ENCODE assay signal across 23 cellular contexts in the genomic region with DNA sequence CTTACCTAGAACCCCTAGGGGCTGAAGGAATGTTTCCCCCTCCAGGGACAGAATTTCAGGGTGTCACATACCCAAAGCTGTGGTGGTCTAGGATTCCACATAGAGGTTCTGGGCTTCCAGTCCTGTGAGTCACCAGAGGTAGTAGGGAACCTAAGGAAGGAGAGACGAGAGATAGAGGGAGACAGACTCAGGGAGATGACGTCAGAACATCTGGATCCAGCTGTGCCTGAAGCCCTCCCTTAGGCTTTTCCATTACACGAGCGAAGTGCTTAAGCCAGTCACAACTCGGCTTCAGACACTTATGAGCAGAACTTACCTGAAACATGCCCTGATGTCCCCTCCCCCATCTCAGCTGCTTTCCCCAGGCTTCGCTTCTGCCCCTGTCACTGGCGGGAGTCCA. TPM values are rescaled to one million over a fixed set of nuclear protein-coding genes. Genes with fewer than 3 reads are reported as not detected.
"Had no signal": no experiment of that assay in that cellular context is flagged by ENCODE, and none has a peak within 500 bp of the region (broad histone marks: within the 10 kb centered on the region; RNA-seq: fewer than 3 reads in every experiment).

No MANE protein-coding gene starts in this region.

- DNase-seq: activated B cell treated with CpG ODN at 0.5 μM for 24 hours; activated CD4-positive, alpha-beta T cell treated with anti-CD3 and anti-CD28 coated beads for 1 hour; activated CD4-positive, alpha-beta T cell treated with anti-CD3 and anti-CD28 coated beads, Interleukin-2, amount 10 ng/mL, durations not matched to agents 24 days and 14 days; activated CD4-positive, alpha-beta T cell treated with anti-CD3 and anti-CD28 coated beads, Interleukin-2, amount 50 U/mL, for 48 hours; activated CD8-positive, alpha-beta memory T cell treated with anti-CD3 and anti-CD28 coated beads, Interleukin-2, amount 10 ng/mL, durations not matched to agents 7 days and 5 days; activated gamma-delta T cell; activated naive CD4-positive, alpha-beta T cell treated with anti-CD3 and anti-CD28 coated beads, Interleukin-2, amount 10 ng/mL, durations not matched to agents 7 days and 5 days; activated naive CD8-positive, alpha-beta T cell treated with anti-CD3 and anti-CD28 coated beads for 36 hours; activated T-cell treated with anti-CD3 and anti-CD28 coated beads, Interleukin-2, amount 50 U/mL, for 4 hours; brain microvascular endothelial cell; Karpas-422; NCI-H1048; NCI-H187 treated with DMSO at 0.1 percent for 48 hours; NCI-H2081 treated with DMSO at 0.1 percent for 48 hours; PC-9; SIG-M5; T-cell; T-helper 2 cell; T1000 had no signal

- H3K4me3 Mint-ChIP-seq: activated B cell treated with CpG ODN at 0.5 μM for 24 hours; activated CD4-positive, alpha-beta T cell treated with anti-CD3 and anti-CD28 coated beads, Interleukin-2, amount 10 ng/mL, durations not matched to agents 24 days and 14 days; activated CD8-positive, alpha-beta memory T cell treated with anti-CD3 and anti-CD28 coated beads, Interleukin-2, amount 10 ng/mL, durations not matched to agents 7 days and 5 days; activated naive CD4-positive, alpha-beta T cell treated with anti-CD3 and anti-CD28 coated beads, Interleukin-2, amount 10 ng/mL, durations not matched to agents 7 days and 5 days; activated naive CD8-positive, alpha-beta T cell treated with anti-CD3 and anti-CD28 coated beads for 36 hours; activated T-cell treated with anti-CD3 and anti-CD28 coated beads, Interleukin-2, amount 50 U/mL, for 4 hours; activated T-helper 17 cell treated with anti-CD3 and anti-CD28 coated beads, Interleukin-2, amount 50 U/mL, for 72 hours; T-cell had no signal

- H3K4me2 ChIP-seq: PC-9 had no signal

- FAIRE-seq: TTC549 had no signal

- H3K4me1 Mint-ChIP-seq: activated B cell treated with CpG ODN at 0.5 μM for 24 hours; activated naive CD8-positive, alpha-beta T cell treated with anti-CD3 and anti-CD28 coated beads for 36 hours had no signal

- H2AFZ ChIP-seq: PC-9 had no signal

- H3K9me3 Mint-ChIP-seq: activated B cell treated with CpG ODN at 0.5 μM for 24 hours; activated CD4-positive, alpha-beta T cell treated with anti-CD3 and anti-CD28 coated beads, Interleukin-2, amount 10 ng/mL, durations not matched to agents 24 days and 14 days; activated naive CD4-positive, alpha-beta T cell treated with anti-CD3 and anti-CD28 coated beads, Interleukin-2, amount 10 ng/mL, durations not matched to agents 7 days and 5 days; activated naive CD8-positive, alpha-beta T cell treated with anti-CD3 and anti-CD28 coated beads for 36 hours; activated T-cell treated with anti-CD3 and anti-CD28 coated beads, Interleukin-2, amount 50 U/mL, for 4 hours; activated T-helper 17 cell treated with anti-CD3 and anti-CD28 coated beads, Interleukin-2, amount 50 U/mL, for 72 hours; T-cell had no signal

- H3K27me3 Mint-ChIP-seq: activated naive CD8-positive, alpha-beta T cell treated with anti-CD3 and anti-CD28 coated beads for 36 hours; activated T-helper 17 cell treated with anti-CD3 and anti-CD28 coated beads, Interleukin-2, amount 50 U/mL, for 72 hours; T-cell had no signal

- H3K27me3 ChIP-seq: brain microvascular endothelial cell, cardiac muscle cell had no signal

- H3K36me3 Mint-ChIP-seq: activated naive CD4-positive, alpha-beta T cell treated with anti-CD3 and anti-CD28 coated beads, Interleukin-2, amount 10 ng/mL, durations not matched to agents 7 days and 5 days; activated naive CD8-positive, alpha-beta T cell treated with anti-CD3 and anti-CD28 coated beads for 36 hours; T-cell had no signal

- H3K27ac Mint-ChIP-seq: activated B cell treated with CpG ODN at 0.5 μM for 24 hours; activated CD4-positive, alpha-beta T cell treated with anti-CD3 and anti-CD28 coated beads, Interleukin-2, amount 10 ng/mL, durations not matched to agents 24 days and 14 days; activated CD8-positive, alpha-beta memory T cell treated with anti-CD3 and anti-CD28 coated beads, Interleukin-2, amount 10 ng/mL, durations not matched to agents 7 days and 5 days; activated naive CD4-positive, alpha-beta T cell treated with anti-CD3 and anti-CD28 coated beads, Interleukin-2, amount 10 ng/mL, durations not matched to agents 7 days and 5 days; activated naive CD8-positive, alpha-beta T cell treated with anti-CD3 and anti-CD28 coated beads for 36 hours; activated T-helper 17 cell treated with anti-CD3 and anti-CD28 coated beads, Interleukin-2, amount 50 U/mL, for 72 hours; T-cell had no signal

- H3K27ac ChIP-seq: brain microvascular endothelial cell, cardiac muscle cell, PC-9 had no signal

- H3K4me3 ChIP-seq: cardiac muscle cell, PC-9 had no signal

- H3K36me3 ChIP-seq: brain microvascular endothelial cell, cardiac muscle cell had no signal

RNA-seq across cellular contexts. Expression of a gene that starts 37.7 kb away (rescaled TPM):
- total RNA-seq: activated B cell treated with CpG ODN at 0.5 μM for 24 hours; activated CD4-positive, alpha-beta T cell treated with anti-CD3 and anti-CD28 coated beads, Interleukin-2, amount 10 ng/mL, durations not matched to agents 24 days and 14 days; activated CD8-positive, alpha-beta memory T cell treated with anti-CD3 and anti-CD28 coated beads, Interleukin-2, amount 10 ng/mL, durations not matched to agents 7 days and 5 days; activated naive CD8-positive, alpha-beta T cell treated with anti-CD3 and anti-CD28 coated beads for 36 hours; activated T-cell treated with anti-CD3 and anti-CD28 coated beads, Interleukin-2, amount 50 U/mL, for 4 hours; activated T-helper 17 cell treated with anti-CD3 and anti-CD28 coated beads, Interleukin-2, amount 50 U/mL, for 72 hours; cardiac muscle cell; PC-9; T-cell had no signal
- polyA plus RNA-seq: adipose tissue, cardiac muscle cell had no signal

RNA-seq across cellular contexts. Expression of a gene that starts 53.4 kb away (rescaled TPM):
- total RNA-seq: activated B cell treated with CpG ODN at 0.5 μM for 24 hours had no signal

RNA-seq across cellular contexts. Expression of a gene that starts 55.1 kb away (rescaled TPM):
- total RNA-seq: activated B cell treated with CpG ODN at 0.5 μM for 24 hours; activated CD4-positive, alpha-beta T cell treated with anti-CD3 and anti-CD28 coated beads, Interleukin-2, amount 10 ng/mL, durations not matched to agents 24 days and 14 days; activated CD8-positive, alpha-beta memory T cell treated with anti-CD3 and anti-CD28 coated beads, Interleukin-2, amount 10 ng/mL, durations not matched to agents 7 days and 5 days; activated naive CD8-positive, alpha-beta T cell treated with anti-CD3 and anti-CD28 coated beads for 36 hours; activated T-cell treated with anti-CD3 and anti-CD28 coated beads, Interleukin-2, amount 50 U/mL, for 4 hours; PC-9; T-cell had no signal
